ENCODE assay signal across 21 cellular contexts in the genomic region with DNA sequence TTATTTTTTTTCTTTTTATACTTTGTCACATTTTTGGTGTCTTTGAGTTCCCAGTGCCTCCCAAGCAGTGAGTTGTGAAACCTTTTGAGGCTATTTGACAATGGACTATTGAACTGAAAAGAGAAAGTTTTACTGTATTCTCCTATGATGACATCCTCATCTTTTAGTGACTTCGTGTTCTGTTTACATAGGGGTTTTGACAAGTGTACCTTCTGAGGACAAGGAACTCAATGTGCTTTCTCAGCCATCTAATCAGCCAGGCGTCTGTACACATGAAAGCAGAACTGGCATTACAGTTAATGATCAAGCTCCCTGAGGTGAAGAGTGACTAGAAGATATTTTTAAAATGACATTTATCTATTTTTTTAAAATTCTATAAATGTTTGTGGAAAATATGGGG.
"Had no signal": no experiment of that assay in that cellular context is flagged by ENCODE, and none has a peak within 500 bp of the region (broad histone marks: within the 10 kb centered on the region; RNA-seq: fewer than 3 reads in every experiment).

No MANE protein-coding gene starts in this region.

- ATAC-seq: heart left ventricle; left lung; lower lobe of right lung; natural killer cell treated with Interleukin-12 subunit alpha and Interleukin-12 subunit beta and Interleukin-15 and Interleukin-18, amount 100 ng/mL, for 72 hours; pancreas; sciatic nerve; stimulated activated memory B cell treated with anti-CD40 and anti-IgM and Interleukin-4, amounts not matched to agents 10 μg/mL and 1 μg/mL and 100 μg/mL, for 72 hours; upper lobe of right lung had no signal

- H3K4me1 ChIP-seq: heart left ventricle, left lung, lower lobe of right lung, neural progenitor cell, pancreas, spleen, tibial nerve, upper lobe of right lung, vagina had no signal

- H3K4me3 ChIP-seq: coronary artery, heart left ventricle, left lung, lower lobe of right lung, neural progenitor cell, pancreas, spleen, tibial nerve, upper lobe of right lung, vagina had no signal

- H3K4me2 ChIP-seq: neural progenitor cell had no signal

- H3K36me3 ChIP-seq: heart left ventricle, left lung, lower lobe of right lung, neural progenitor cell, pancreas, spleen, tibial nerve, upper lobe of right lung, vagina had no signal

- H3K9ac ChIP-seq: neural progenitor cell had no signal

- H3K27ac ChIP-seq: coronary artery, heart left ventricle, left lung, lower lobe of right lung, neural progenitor cell, pancreas, spleen, tibial nerve, upper lobe of right lung, vagina had no signal

- H2AFZ ChIP-seq: neural progenitor cell had no signal

- H3K27me3 ChIP-seq: heart left ventricle, left lung, neural progenitor cell, pancreas, spleen, tibial nerve, upper lobe of right lung, vagina had no signal

- DNase-seq: effector CD4-positive, alpha-beta T cell; endodermal cell; heart left ventricle; islet precursor cell; left lung; lower lobe of right lung; nucleus accumbens; pancreas; retina; spleen; stimulated activated CD4-positive, alpha-beta T cell treated with anti-CD3 and anti-CD28 coated beads, Interleukin-15, amount 100 ng/mL, for 24 hours; stimulated activated CD4-positive, alpha-beta T cell treated with anti-CD3 and anti-CD28 coated beads, Interleukin-1b, Interleukin-23, amount 100 ng/mL, for 48 hours; stimulated activated CD4-positive, alpha-beta T cell treated with anti-CD3 and anti-CD28 coated beads, Interleukin-4, amount 100 ng/mL, for 24 hours; upper lobe of right lung had no signal

- H3K9me3 ChIP-seq: left lung, lower lobe of right lung, pancreas, tibial nerve, upper lobe of right lung, vagina had no signal
